Comparison of ENCODE assay signal across 22 cellular contexts in genomic region chr5:144691936-144692335, GRCh38.
"Had no signal": no experiment of that assay in that cellular context is flagged by ENCODE, and none has a peak within 500 bp of the region (broad histone marks: within the 10 kb centered on the region; RNA-seq: fewer than 3 reads in every experiment).

No MANE protein-coding gene starts in this region.

- H3K4me1 ChIP-seq: heart right ventricle, left ventricle myocardium inferior, lower lobe of right lung, suprapubic skin, thyroid gland had no signal

- DNase-seq: effector memory CD4-positive, alpha-beta T cell; heart right ventricle; islet precursor cell; left cardiac atrium; left ventricle myocardium inferior; lower lobe of right lung; naive thymus-derived CD4-positive, alpha-beta T cell; nephron progenitor cell; right cardiac atrium; stimulated activated CD4-positive, alpha-beta T cell treated with anti-CD3 and anti-CD28 coated beads, Interleukin-4, amount 100 ng/mL, for 1 hour; stimulated activated CD8-positive, alpha-beta memory T cell treated with anti-CD3 and anti-CD28 coated beads, Interleukin-4, amount 100 ng/mL, for 48 hours; stimulated activated naive CD8-positive, alpha-beta T cell treated with anti-CD3 and anti-CD28 coated beads, Interleukin-15, Interleukin-2, amounts not matched to agents 100 U/mL and 50 U/mL, for 24 hours; thyroid gland had no signal

- H3K4me3 ChIP-seq: heart right ventricle, left ventricle myocardium inferior, lower lobe of right lung, suprapubic skin, thyroid gland had no signal

- H3K27me3 Mint-ChIP-seq: memory B cell; naive thymus-derived CD4-positive, alpha-beta T cell; type B pancreatic cell had no signal

- FAIRE-seq: endometrium, frontal cortex, urothelium cell line had no signal

- H3K4me3 Mint-ChIP-seq: memory B cell; naive thymus-derived CD4-positive, alpha-beta T cell; nephron progenitor cell; stimulated activated effector memory CD8-positive, alpha-beta T cell treated with anti-CD3 and anti-CD28 coated beads, Interleukin-12 subunit alpha, Interleukin-12 subunit beta, amount 100 ng/mL, for 72 hours; type B pancreatic cell had no signal

- H3K27ac ChIP-seq: heart right ventricle, left ventricle myocardium inferior, lower lobe of right lung, neutrophil, suprapubic skin, thyroid gland had no signal

- H3K36me3 ChIP-seq: heart right ventricle, left ventricle myocardium inferior, lower lobe of right lung, neutrophil, suprapubic skin, thyroid gland had no signal

- H3K27ac Mint-ChIP-seq: memory B cell; naive thymus-derived CD4-positive, alpha-beta T cell; nephron progenitor cell; stimulated activated effector memory CD8-positive, alpha-beta T cell treated with anti-CD3 and anti-CD28 coated beads, Interleukin-12 subunit alpha, Interleukin-12 subunit beta, amount 100 ng/mL, for 72 hours; type B pancreatic cell had no signal

- H3K36me3 Mint-ChIP-seq: memory B cell; naive thymus-derived CD4-positive, alpha-beta T cell; stimulated activated effector memory CD8-positive, alpha-beta T cell treated with anti-CD3 and anti-CD28 coated beads, Interleukin-12 subunit alpha, Interleukin-12 subunit beta, amount 100 ng/mL, for 72 hours; type B pancreatic cell had no signal

- ATAC-seq: esophagus mucosa; heart right ventricle; left cardiac atrium; lower lobe of right lung; naive thymus-derived CD4-positive, alpha-beta T cell; right cardiac atrium; stimulated activated effector memory CD8-positive, alpha-beta T cell treated with anti-CD3 and anti-CD28 coated beads, Interleukin-12 subunit alpha, Interleukin-12 subunit beta, amount 100 ng/mL, for 72 hours; stimulated activated naive CD8-positive, alpha-beta T cell treated with anti-CD3 and anti-CD28 coated beads, Interleukin-15, Interleukin-2, amounts not matched to agents 100 U/mL and 50 U/mL, for 24 hours had no signal

- H3K9me3 ChIP-seq: lower lobe of right lung, neutrophil, thyroid gland had no signal

- H3K27me3 ChIP-seq: heart right ventricle, neutrophil, suprapubic skin, thyroid gland had no signal

- H3K4me1 Mint-ChIP-seq: memory B cell; naive thymus-derived CD4-positive, alpha-beta T cell; nephron progenitor cell; stimulated activated effector memory CD8-positive, alpha-beta T cell treated with anti-CD3 and anti-CD28 coated beads, Interleukin-12 subunit alpha, Interleukin-12 subunit beta, amount 100 ng/mL, for 72 hours had no signal

- H3K9me3 Mint-ChIP-seq: memory B cell, type B pancreatic cell had no signal
